13 cellular contexts compared by ENCODE assay signal in the genomic region with DNA sequence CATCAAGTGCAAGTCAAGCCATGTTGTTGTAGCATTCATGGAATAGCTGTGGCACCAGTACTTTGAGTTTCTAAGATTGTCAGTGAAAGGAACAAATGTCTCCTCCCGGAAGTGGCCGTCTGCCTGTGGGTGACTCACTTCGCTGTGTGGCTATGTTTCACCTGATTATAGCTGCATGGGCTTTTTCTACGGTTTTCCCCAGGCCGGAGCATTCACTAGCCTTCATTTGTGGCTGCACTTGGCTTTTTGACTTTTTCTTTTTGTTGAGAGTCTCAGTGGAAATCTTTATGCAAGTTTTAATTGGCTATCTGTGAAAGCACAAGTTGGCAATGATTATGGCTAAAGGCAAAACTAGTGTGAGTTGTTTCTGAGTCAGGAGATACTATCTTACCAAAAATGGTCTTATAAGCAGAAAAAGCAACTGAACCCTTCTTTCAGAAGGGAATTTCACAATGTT. TPM values are rescaled to one million over a fixed set of nuclear protein-coding genes. Genes with fewer than 3 reads are reported as not detected.
DNase-seq lines count a peak whose midpoint lies in the region; ATAC-seq and TF ChIP-seq lines count a peak whose summit lies in the region.
"Had no signal": no experiment of that assay in that cellular context is flagged by ENCODE, and none has a peak within 500 bp of the region (broad histone marks: within the 10 kb centered on the region; RNA-seq: fewer than 3 reads in every experiment).

No MANE protein-coding gene starts in this region.

- H3K9me3 Mint-ChIP-seq in type B pancreatic cell = no peaks in the 10 kb centered on the region

- H3K27me3 Mint-ChIP-seq in type B pancreatic cell = no peaks in the 10 kb centered on the region

- DNase-seq in stimulated activated CD4-positive, alpha-beta T cell treated with anti-CD3 and anti-CD28 coated beads, Interleukin-15, amount 100 ng/mL, for 24 hours = peak; percentile 11
- no peak for DNase-seq in stimulated activated CD4-positive, alpha-beta T cell treated with anti-CD3 and anti-CD28 coated beads, Interleukin-12 subunit alpha, Interleukin-12 subunit beta, amount 100 ng/mL, for 4 hours
- DNase-seq in HT1080 (ENCODE audit: low read depth) (peak; percentile 78), astrocyte of the spinal cord (ENCODE audit: low read depth, low spot score) (peak; percentile 84), stromal cell of bone marrow (ENCODE audit: low read depth) (peak; percentile 80), type B pancreatic cell (ENCODE audit: extremely low spot score, unreplicated experiment) (no peak), ureter (ENCODE audit: low spot score) (no peak)
- DNase-seq: activated T-cell treated with anti-CD3 and anti-CD28 coated beads for 4 hours, foreskin melanocyte, NCI-H774 had no signal

- no peak overlapping the region for H3K27ac Mint-ChIP-seq in type B pancreatic cell

- H3K4me3 ChIP-seq in astrocyte of the spinal cord (ENCODE audit: low read depth, low read length) = no peak overlapping the region
- H3K4me3 ChIP-seq: BLaER1 treated with 17β-estradiol and CSF1 and Interleukin-3, amounts not matched to agents 10 nM and 100 nM; HAP-1 had no signal

- no peak overlapping the region for H3K4me3 Mint-ChIP-seq in type B pancreatic cell

- no peaks in the 10 kb centered on the region for H3K36me3 Mint-ChIP-seq in type B pancreatic cell

- H3K4me1 Mint-ChIP-seq in type B pancreatic cell (ENCODE audit: unreplicated experiment) = no peaks in the 10 kb centered on the region

- TF ChIP-seq CTCF in astrocyte of the spinal cord (IDR thresholded peaks at IDR 0.05; ENCODE audit: low read depth, low read length) (no peak), type B pancreatic cell (conservative IDR thresholded peaks at IDR 0.05) (no peak)

- no peak for ATAC-seq in HG03025 (IDR thresholded peaks at IDR 0.05; ENCODE audit: low FRiP score, unreplicated experiment)

- in situ Hi-C loops in astrocyte of the spinal cord (cut with HindIII; ENCODE audit: low sequenced_read_pairs) = no loop called here

RNA-seq across cellular contexts. Expression of gene SRI, which starts 35.0 kb away (rescaled TPM):
- 141 and 155 TPM in 2 replicates for total RNA-seq in HT1080 (2014; rRNA removed; shearing (Covaris generic))
- polyA plus RNA-seq in HT1080 (2015; cell fraction: cytosol; rRNA removed) = 108 and 141 TPM in 2 replicates
- 73.6 and 91.7 TPM in 2 replicates for polyA plus RNA-seq in HT1080 (2015; cell fraction: nucleus; rRNA removed)
- total RNA-seq in type B pancreatic cell (ENCODE audit: low replicate concordance) (72.1 and 120 TPM in 2 replicates), ureter (158 TPM)

Comparison
In these comparisons a context has a peak if more than half of its experiments do, and no peak if none do; other contexts are left out.
1. DNase-seq: peak in stimulated activated CD4-positive, alpha-beta T cell treated with anti-CD3 and anti-CD28 coated beads, Interleukin-15, amount 100 ng/mL, for 24 hours (single experiment), HT1080 (single experiment), astrocyte of the spinal cord (single experiment) and stromal cell of bone marrow (single experiment); none in stimulated activated CD4-positive, alpha-beta T cell treated with anti-CD3 and anti-CD28 coated beads, Interleukin-12 subunit alpha, Interleukin-12 subunit beta, amount 100 ng/mL, for 4 hours (single experiment), type B pancreatic cell (single experiment) and ureter (single experiment).